Comparison of ENCODE assay signal across 8 cellular contexts in genomic region chr2:171433763-171434670, GRCh38. TPM values are rescaled to one million over a fixed set of nuclear protein-coding genes. Genes with fewer than 3 reads are reported as not detected.
DNase-seq lines count a peak whose midpoint lies in the region; ATAC-seq and TF ChIP-seq lines count a peak whose summit lies in the region.

Gene DCAF17 (plus strand): TSS chr2:171434226. CDS start chr2:171434578, 352 bp downstream.
Gene METTL8 (minus strand): TSS chr2:171433990. CDS start chr2:171392185, 41,805 bp downstream.

- TF ChIP-seq POLR2A in NB4 (IDR thresholded peaks at IDR 0.05; ENCODE audit: extremely low read depth, insufficient read length): peak; percentile 72

- ATAC-seq in HG02571 (IDR thresholded peaks at IDR 0.05; ENCODE audit: unreplicated experiment) (peak; percentile 91), SK-N-SH treated with all-trans-retinoic acid at 6 μM for 48 hours (peak; percentile 98), thoracic aorta (ENCODE audit: insufficient number of reproducible peaks, low FRiP score, low read depth) (peak; percentile 99)
- peak; percentile 92 to 93 for ATAC-seq in activated naive CD4-positive, alpha-beta T cell treated with anti-CD3 and anti-CD28 coated beads, Interleukin-2, amount 50 U/mL, for 72 hours

- H3K79me2 ChIP-seq in osteoblast (ENCODE audit: insufficient read depth, low read length): peaks cover 52% of the 10 kb centered on the region

- peak within 1 kb of the TSS; percentile 99 for H3K4me2 ChIP-seq in osteoblast (ENCODE audit: insufficient read depth, low read length)

- H2AFZ ChIP-seq in osteoblast (ENCODE audit: low read length): peak within 1 kb of the TSS; percentile 99

- H3K9me3 ChIP-seq in osteoblast (ENCODE audit: low read depth, low read length): peaks cover 2% of the 10 kb centered on the region
- H3K9me3 ChIP-seq in thoracic aorta: no peaks in the 10 kb centered on the region

- H3K4me1 ChIP-seq in osteoblast (ENCODE audit: insufficient read depth, low read length) (peaks cover 6% of the 10 kb centered on the region), thoracic aorta (ENCODE audit: control insufficient read depth in 1 of 2, low read depth in 2 of 2) (peaks cover 4 to 19% of the 10 kb centered on the region in 2 donors)

- TF ChIP-seq CTCF in GM10266 (IDR thresholded peaks at IDR 0.05; ENCODE audit: control insufficient read depth, insufficient read depth, low read depth, missing control alignments) (peak; percentile 62), NB4 (IDR thresholded peaks at IDR 0.05; ENCODE audit: low read depth, low read length) (peak; percentile 72), osteoblast (IDR thresholded peaks at IDR 0.05; ENCODE audit: extremely low read depth, low read depth, low read length) (peak; percentile 12), thoracic aorta (IDR thresholded peaks at IDR 0.05) (peak; percentile 10)

- peaks cover 24% of the 10 kb centered on the region for H3K36me3 ChIP-seq in osteoblast (ENCODE audit: insufficient read depth, low read length)
- H3K36me3 ChIP-seq in thoracic aorta: peaks cover 5% of the 10 kb centered on the region

- peak within 1 kb of the TSS; percentile 95 for H3K4me3 ChIP-seq in NB4 (ENCODE audit: low read depth, low read length)
- H3K4me3 ChIP-seq in osteoblast (ENCODE audit: insufficient read depth, low read length): peak within 1 kb of the TSS; percentile 97
- H3K4me3 ChIP-seq in thoracic aorta: peak within 1 kb of the TSS; percentile 93

- H3K9me3 Mint-ChIP-seq in activated naive CD4-positive, alpha-beta T cell treated with anti-CD3 and anti-CD28 coated beads, Interleukin-2, amount 50 U/mL, for 72 hours: peaks cover 0 to 4% of the 10 kb centered on the region in 2 donors

- peak within 1 kb of the TSS; percentile 80 for H3K27ac ChIP-seq in osteoblast (ENCODE audit: low read depth, low read length)
- peak within 1 kb of the TSS; percentile 91 to 97 for H3K27ac ChIP-seq in thoracic aorta

- DNase-seq in GM10266 (ENCODE audit: extremely low spot score) (peak; percentile 95), NB4 (ENCODE audit: low read depth) (peak; percentile 100), glomerular visceral epithelial cell (ENCODE audit: extremely low spot score) (peak; percentile 98), osteoblast (ENCODE audit: insufficient read length, low spot score, missing footprints) (peak; percentile 99), thoracic aorta (ENCODE audit: low spot score) (peak; percentile 72)
- peak; percentile 93 for DNase-seq in activated naive CD4-positive, alpha-beta T cell treated with anti-CD3 and anti-CD28 coated beads, Interleukin-2, amount 50 U/mL, for 72 hours (ENCODE audit: low spot score in 2 of 2)

- peak within 1 kb of the TSS; percentile 92 to 97 for H3K27ac Mint-ChIP-seq in activated naive CD4-positive, alpha-beta T cell treated with anti-CD3 and anti-CD28 coated beads, Interleukin-2, amount 50 U/mL, for 72 hours

- H3K36me3 Mint-ChIP-seq in activated naive CD4-positive, alpha-beta T cell treated with anti-CD3 and anti-CD28 coated beads, Interleukin-2, amount 50 U/mL, for 72 hours: peaks cover 25 to 75% of the 10 kb centered on the region in 2 donors

- H3K27me3 ChIP-seq in osteoblast (ENCODE audit: insufficient read depth, low read length): no peaks in the 10 kb centered on the region
- H3K27me3 ChIP-seq in thoracic aorta (replicated peaks; ENCODE audit: insufficient read depth): no peaks in the 10 kb centered on the region

- H4K20me1 ChIP-seq in osteoblast (ENCODE audit: insufficient read depth, low read length): no peaks in the 10 kb centered on the region

TF ChIP-seq in SK-N-SH treated with all-trans-retinoic acid at 6 μM for 48 hours, 23 proteins besides CTCF, POLR2A, EP300 and RAD21:
- TF ChIP-seq TSHZ2 (CRISPR knock-in tag; IDR thresholded peaks at IDR 0.05) (peak; percentile 41; the same call in 1 of the 2 replicates), ZFP3 (CRISPR knock-in tag; IDR thresholded peaks at IDR 0.05) (peak; percentile 63; the same call in 1 of the 2 replicates), ZNF565 (CRISPR knock-in tag; conservative IDR thresholded peaks at IDR 0.05; ENCODE audit: low read depth) (no peak), PATZ1 (CRISPR knock-in tag; IDR thresholded peaks at IDR 0.05; ENCODE audit: borderline replicate concordance) (no peak), ESRRG (CRISPR knock-in tag; IDR thresholded peaks at IDR 0.05) (no peak), ZFP30 (CRISPR knock-in tag; IDR thresholded peaks at IDR 0.05) (no peak)

RNA-seq across cellular contexts. Expression of gene DCAF17, which starts in this region (rescaled TPM):
- total RNA-seq in activated naive CD4-positive, alpha-beta T cell treated with anti-CD3 and anti-CD28 coated beads, Interleukin-2, amount 50 U/mL, for 72 hours: 10 to 100 TPM; 15.8 to 17.6 TPM
- 32.6 and 37.7 TPM in 2 replicates for total RNA-seq in osteoblast
- total RNA-seq in thoracic aorta: 10 to 100 TPM; 27.3 to 47.4 TPM

RNA-seq across cellular contexts. Expression of gene METTL8, which starts in this region (rescaled TPM):
- total RNA-seq in activated naive CD4-positive, alpha-beta T cell treated with anti-CD3 and anti-CD28 coated beads, Interleukin-2, amount 50 U/mL, for 72 hours: 10 to 100 TPM; 20.0 to 43.1 TPM
- total RNA-seq in osteoblast (20.9 and 23.9 TPM in 2 replicates), thoracic aorta (10 to 100 TPM; 11.0 to 23.1 TPM)

Comparison
In these comparisons a context has a peak if more than half of its experiments do, and no peak if none do; other contexts are left out.
1. Peak in every context shown above with its lines: DNase-seq, ATAC-seq, H3K4me3 ChIP-seq and H3K27ac ChIP-seq.
2. CTCF ChIP-seq: peak in every context shown above with its lines; median percentile 72 in NB4; 62 in GM10266; 12 in osteoblast; 10 in thoracic aorta.